17 cellular contexts compared by ENCODE assay signal in genomic region chr13:31887311-31887710, GRCh38.
DNase-seq lines count a peak whose midpoint lies in the region; ATAC-seq, FAIRE-seq and TF ChIP-seq lines count a peak whose summit lies in the region.
"Had no signal": no experiment of that assay in that cellular context is flagged by ENCODE, and none has a peak within 500 bp of the region (broad histone marks: within the 10 kb centered on the region; RNA-seq: fewer than 3 reads in every experiment).

No MANE protein-coding gene starts in this region.

- H3F3A ChIP-seq in smooth muscle cell (ENCODE audit: low read depth), result no peaks in the 10 kb centered on the region

- no peaks in the 10 kb centered on the region for H3K9me3 ChIP-seq in ascending aorta
- H3K9me3 ChIP-seq in smooth muscle cell (replicated peaks; ENCODE audit: low read depth), result no peaks in the 10 kb centered on the region
- H3K9me3 ChIP-seq: left lung, Peyer's patch, prostate gland, thyroid gland had no signal

- no peak for FAIRE-seq in GM12892 (lab: Jason Lieb, UNC)

- no peak for TF ChIP-seq POLR2A in GM12892 (IDR thresholded peaks at IDR 0.05; ENCODE audit: low read depth, low read length)

- peak; percentile 69 for DNase-seq in GM04504 (ENCODE audit: low read depth)
- no peak for DNase-seq in ascending aorta (ENCODE audit: low spot score in 2 of 2)
- peak; percentile 44 to 74 for DNase-seq in foreskin fibroblast
- DNase-seq in smooth muscle cell (lab: John Stamatoyannopoulos, UW; ENCODE audit: unreplicated experiment), result no peak
- no peak for DNase-seq in GM12892 (ENCODE audit: insufficient read length)
- DNase-seq: activated CD4-positive, alpha-beta T cell treated with anti-CD3 and anti-CD28 coated beads for 36 hours; DMS 273 treated with DMSO at 0.1 percent for 48 hours; GF-D8; left lung; naive thymus-derived CD8-positive, alpha-beta T cell; NCI-H1417 treated with DMSO at 0.1 percent for 48 hours; Peyer's patch; thyroid gland had no signal

- H3K4me1 ChIP-seq in ascending aorta (peaks cover 0 to 54% of the 10 kb centered on the region in 2 donors), smooth muscle cell (ENCODE audit: low read depth) (no peaks in the 10 kb centered on the region)
- H3K4me1 ChIP-seq: left lung, Peyer's patch, prostate gland had no signal

- peak overlapping the region; percentile 26 to 59 for H3K27ac ChIP-seq in ascending aorta
- no peak overlapping the region for H3K27ac ChIP-seq in smooth muscle cell (ENCODE audit: low read depth)
- H3K27ac ChIP-seq: left lung, Peyer's patch, prostate gland, thyroid gland had no signal

- no peaks in the 10 kb centered on the region for H4K20me1 ChIP-seq in smooth muscle cell (ENCODE audit: low read depth)

- intact Hi-C loops in ascending aorta (cut with DNase I), result loop anchor here (10.0 kb wide), 1 partner anchor 133 kb away; no protein-coding TSS in a partner anchor

- H3K27me3 ChIP-seq in ascending aorta (no peaks in the 10 kb centered on the region), smooth muscle cell (ENCODE audit: low read depth) (no peaks in the 10 kb centered on the region)
- H3K27me3 ChIP-seq: left lung, Peyer's patch, thyroid gland had no signal

- H3K79me2 ChIP-seq in smooth muscle cell (ENCODE audit: low read depth), result no peaks in the 10 kb centered on the region

- H3K4me2 ChIP-seq in smooth muscle cell, result peak overlapping the region; percentile 10

- ATAC-seq in HG02678 (IDR thresholded peaks at IDR 0.05; ENCODE audit: unreplicated experiment), result no peak
- ATAC-seq in HG03135 (IDR thresholded peaks at IDR 0.05; ENCODE audit: unreplicated experiment), result no peak
- ATAC-seq in HG02610 (IDR thresholded peaks at IDR 0.05; ENCODE audit: unreplicated experiment), result no peak
- ATAC-seq: activated CD4-positive, alpha-beta T cell treated with anti-CD3 and anti-CD28 coated beads for 36 hours; left lung; naive thymus-derived CD8-positive, alpha-beta T cell had no signal

- 67% methylated on average over 1 of the region's 1 CpG for WGBS in smooth muscle cell (ENCODE audit: low lambda C conversion rate)

- no peak for TF ChIP-seq CTCF in ascending aorta (IDR thresholded peaks at IDR 0.05)
- no peak for TF ChIP-seq CTCF in foreskin fibroblast (IDR thresholded peaks at IDR 0.05; ENCODE audit: low read depth, low read length)
- TF ChIP-seq CTCF in smooth muscle cell (IDR thresholded peaks at IDR 0.05; ENCODE audit: borderline replicate concordance, insufficient read depth, poor library complexity, severe bottlenecking), result no peak

- H3K36me3 ChIP-seq in ascending aorta (no peaks in the 10 kb centered on the region), smooth muscle cell (ENCODE audit: low read depth) (no peaks in the 10 kb centered on the region)
- H3K36me3 ChIP-seq: left lung, Peyer's patch, prostate gland, thyroid gland had no signal

- no peak overlapping the region for H3K9ac ChIP-seq in smooth muscle cell (ENCODE audit: low read depth)

- H3K4me3 ChIP-seq in ascending aorta (no peak overlapping the region), foreskin fibroblast (ENCODE audit: low read depth in 1 of 2, low read length in 2 of 2) (no peak overlapping the region), smooth muscle cell (no peak overlapping the region)
- H3K4me3 ChIP-seq: left lung, Peyer's patch, prostate gland, thyroid gland had no signal

- no peak overlapping the region for H2AFZ ChIP-seq in smooth muscle cell (ENCODE audit: low read depth)

Comparison
In these comparisons a context has a peak if more than half of its experiments do, and no peak if none do; other contexts are left out.
1. DNase-seq: peak in GM04504 (single experiment) and foreskin fibroblast (2 of 2); none in ascending aorta (0 of 2), smooth muscle cell (single experiment) and GM12892 (single experiment).